23 cellular contexts compared by ENCODE assay signal in genomic region chr4:68591204-68591603, GRCh38. TPM values are rescaled to one million over a fixed set of nuclear protein-coding genes. Genes with fewer than 3 reads are reported as not detected.
DNase-seq lines count a peak whose midpoint lies in the region; ATAC-seq, FAIRE-seq and TF ChIP-seq lines count a peak whose summit lies in the region.
"Had no signal": no experiment of that assay in that cellular context is flagged by ENCODE, and none has a peak within 500 bp of the region (broad histone marks: within the 10 kb centered on the region; RNA-seq: fewer than 3 reads in every experiment).

No MANE protein-coding gene starts in this region.

- H3K27ac ChIP-seq in RWPE1 = no peak overlapping the region
- no peak overlapping the region for H3K27ac ChIP-seq in foreskin keratinocyte
- H3K27ac ChIP-seq: A549, C4-2B had no signal

- DNase-seq in ELR (ENCODE audit: low read depth) (peak; percentile 42), RWPE1 (ENCODE audit: low spot score) (peak; percentile 13), foreskin keratinocyte (peak in 1 of 2 donors; percentile 19), renal cortical epithelial cell (ENCODE audit: low read depth) (peak; percentile 82), D721Med (ENCODE audit: insufficient read length, low spot score) (no peak), NCI-H2029 (lab: John Stamatoyannopoulos, UW) (no peak), AG20443 (ENCODE audit: low spot score) (no peak), DMS53 treated with DMSO at 0.1 percent for 48 hours (lab: John Stamatoyannopoulos, UW; ENCODE audit: unreplicated experiment) (no peak)
- DNase-seq: DMS153, EL, HFFc6, KG1, NCI-H1092, NCI-H2107, NCI-H345, NCI-H69 had no signal

- no peaks in the 10 kb centered on the region for H3K27me3 ChIP-seq in foreskin keratinocyte

- no peak for TF ChIP-seq CTCF in RWPE1 (conservative IDR thresholded peaks at IDR 0.05; ENCODE audit: low read depth)
- TF ChIP-seq CTCF in foreskin keratinocyte (conservative IDR thresholded peaks at IDR 0.05) = no peak
- TF ChIP-seq CTCF in D721Med (IDR thresholded peaks at IDR 0.05; ENCODE audit: insufficient read depth, missing control alignments) = no peak

- ATAC-seq in foreskin keratinocyte = peak; percentile 78
- ATAC-seq: A549, HepG2 had no signal

- POLR2A ChIA-PET in RWPE1 (lab: Yijun Ruan, JAX; ENCODE audit: low non-redundant PET) = no interaction called here

- no peak for FAIRE-seq in D721Med (lab: Jason Lieb, UNC)
- FAIRE-seq: A549, GM19239, HepG2 had no signal

- CTCF ChIA-PET in RWPE1 (lab: Yijun Ruan, JAX) = interaction anchor here (0.8 kb wide), 1 partner anchor 22 kb away, joined by 3 read pairs; no protein-coding TSS in a partner anchor

- peaks cover 4% of the 10 kb centered on the region for H3K4me1 ChIP-seq in foreskin keratinocyte
- H3K4me1 ChIP-seq: A549 had no signal

RNA-seq across cellular contexts. Expression of gene UGT2B17, which starts 15.1 kb away (rescaled TPM):
- total RNA-seq in foreskin keratinocyte (not detected in 2 replicates), renal cortical epithelial cell (0.70 TPM in 1 of 2 replicates, not detected in the other)
- not detected in 2 replicates for polyA plus RNA-seq in foreskin keratinocyte
- total RNA-seq: H4, HepG2, HFFc6, MCF 10A, SK-MEL-5 had no signal
- polyA plus RNA-seq: HepG2 had no signal

Comparison
In these comparisons a context has a peak if more than half of its experiments do, and no peak if none do; other contexts are left out.
1. DNase-seq: peak in ELR (single experiment), RWPE1 (single experiment) and renal cortical epithelial cell (single experiment); none in D721Med (single experiment), NCI-H2029 (single experiment), AG20443 (single experiment) and DMS53 treated with DMSO at 0.1 percent for 48 hours (single experiment).